In the genomic region with DNA sequence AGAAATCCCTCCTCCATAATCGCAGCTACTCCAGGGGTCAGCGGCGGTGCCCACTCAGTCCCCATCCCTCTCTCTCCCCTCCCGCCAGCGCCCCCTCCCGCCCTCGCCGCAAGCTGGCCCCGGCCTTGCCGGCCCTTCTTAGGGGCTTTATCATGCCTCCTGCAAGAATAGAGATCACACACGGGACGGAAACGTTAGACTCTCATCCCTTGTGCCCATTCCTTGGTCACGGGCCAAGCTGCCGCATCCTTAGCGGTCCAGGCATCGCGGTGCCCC, we compare ENCODE assay signal across 1 cellular context.
TF ChIP-seq lines count a peak whose summit lies in the region.

No MANE protein-coding gene starts in this region.

TF ChIP-seq in SK-N-SH, 30 proteins besides CTCF, POLR2A, EP300 and RAD21 (continued from another document):
- TF ChIP-seq NFIC (IDR thresholded peaks at IDR 0.05; ENCODE audit: borderline replicate concordance): no peak
